Comparison of ENCODE assay signal across 8 cellular contexts in the genomic region with DNA sequence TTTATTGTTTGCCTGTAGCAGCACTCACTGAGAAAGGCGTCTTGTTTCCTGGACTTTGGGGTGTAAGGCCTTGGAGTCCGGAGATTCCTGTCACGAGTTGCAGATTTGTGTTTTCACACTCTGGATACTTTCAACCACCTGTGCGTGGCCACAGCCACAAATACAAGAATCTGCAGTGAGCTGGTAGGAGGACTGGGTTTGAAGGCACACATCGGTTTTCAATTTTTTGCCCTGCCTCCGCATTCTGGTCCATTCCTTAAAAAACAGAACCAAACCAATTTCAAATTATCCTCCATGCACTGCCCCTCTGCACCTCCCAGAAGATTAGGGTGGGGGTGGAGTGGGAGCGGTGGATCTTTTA. TPM values are rescaled to one million over a fixed set of nuclear protein-coding genes. Genes with fewer than 3 reads are reported as not detected.
DNase-seq lines count a peak whose midpoint lies in the region; ATAC-seq and TF ChIP-seq lines count a peak whose summit lies in the region.

No MANE protein-coding gene starts in this region.

- peaks cover 7 to 16% of the 10 kb centered on the region in 2 donors for H3K4me1 ChIP-seq in adrenal gland (replicated peaks in 1 of 2)
- H3K4me1 ChIP-seq in iPS-20b (ENCODE audit: insufficient read depth, low read length) = 0 out of 2 replicates have a peak, but pooled peaks cover 5% of the 10 kb centered on the region

- H3K9me3 ChIP-seq in adrenal gland (replicated peaks in 1 of 3) = no peaks in the 10 kb centered on the region
- no peaks in the 10 kb centered on the region for H3K9me3 ChIP-seq in iPS-20b (ENCODE audit: insufficient read depth, low read depth, low read length)

- intact Hi-C loops in adrenal gland (cut with DNase I) = no loop called here

- H3K36me3 ChIP-seq in adrenal gland (replicated peaks in 1 of 2) (no peaks in the 10 kb centered on the region), iPS-20b (ENCODE audit: insufficient read depth, low read depth, low read length) (no peaks in the 10 kb centered on the region)

- H3K9ac ChIP-seq in iPS-20b (ENCODE audit: low read depth, low read length) = peak overlapping the region; percentile 95

- H3K4me3 ChIP-seq in adrenal gland (peak overlapping the region; percentile 42 to 87 (median 86)), iPS-20b (ENCODE audit: low read length) (peak overlapping the region; percentile 95)

- no peak for TF ChIP-seq POLR2A in adrenal gland (IDR thresholded peaks at IDR 0.05)

- H3K27ac ChIP-seq in adrenal gland (peak overlapping the region in 4 of 5 donors; percentile 65 to 90 (median 82)), iPS-20b (ENCODE audit: low read length) (peak overlapping the region; percentile 41)

- no peak for ATAC-seq in GM18858 (IDR thresholded peaks at IDR 0.05; ENCODE audit: unreplicated experiment)
- no peak for ATAC-seq in HG03095 (IDR thresholded peaks at IDR 0.05; ENCODE audit: unreplicated experiment)

- no peak for TF ChIP-seq CTCF in adrenal gland (IDR thresholded peaks at IDR 0.05)

- no peaks in the 10 kb centered on the region for H3K27me3 ChIP-seq in adrenal gland
- H3K27me3 ChIP-seq in iPS-20b (ENCODE audit: insufficient read depth, low read length) = no peaks in the 10 kb centered on the region

- 4 to 9% (median 7%) methylated on average over 7 of the region's 7 CpGs for WGBS in adrenal gland, 4 donors

- DNase-seq in NCI-H146 (lab: John Stamatoyannopoulos, UW) (peak; percentile 30), NCI-H146 treated with DMSO at 0.1 percent for 48 hours (lab: John Stamatoyannopoulos, UW; ENCODE audit: unreplicated experiment) (no peak), LoVo (ENCODE audit: low spot score) (peak; percentile 16), adrenal gland (peak in 4 of 7 donors; percentile 4 to 21 (median 18))
- DNase-seq in stimulated activated CD8-positive, alpha-beta memory T cell treated with anti-CD3 and anti-CD28 coated beads, Interleukin-12 subunit alpha, Interleukin-12 subunit beta, amount 100 ng/mL, for 4 hours (ENCODE audit: low read depth) = peak; percentile 3

RNA-seq across cellular contexts. Expression of a gene that starts 0.6 kb away (rescaled TPM):
- total RNA-seq in adrenal gland = 10 to 100 TPM; 28.3 to 93.8 (median 75.7) TPM
- polyA plus RNA-seq in adrenal gland = 10 to 100 TPM; 12.5 to 38.3 (median 15.0) TPM
